Comparison of ENCODE assay signal across 27 cellular contexts in the genomic region with DNA sequence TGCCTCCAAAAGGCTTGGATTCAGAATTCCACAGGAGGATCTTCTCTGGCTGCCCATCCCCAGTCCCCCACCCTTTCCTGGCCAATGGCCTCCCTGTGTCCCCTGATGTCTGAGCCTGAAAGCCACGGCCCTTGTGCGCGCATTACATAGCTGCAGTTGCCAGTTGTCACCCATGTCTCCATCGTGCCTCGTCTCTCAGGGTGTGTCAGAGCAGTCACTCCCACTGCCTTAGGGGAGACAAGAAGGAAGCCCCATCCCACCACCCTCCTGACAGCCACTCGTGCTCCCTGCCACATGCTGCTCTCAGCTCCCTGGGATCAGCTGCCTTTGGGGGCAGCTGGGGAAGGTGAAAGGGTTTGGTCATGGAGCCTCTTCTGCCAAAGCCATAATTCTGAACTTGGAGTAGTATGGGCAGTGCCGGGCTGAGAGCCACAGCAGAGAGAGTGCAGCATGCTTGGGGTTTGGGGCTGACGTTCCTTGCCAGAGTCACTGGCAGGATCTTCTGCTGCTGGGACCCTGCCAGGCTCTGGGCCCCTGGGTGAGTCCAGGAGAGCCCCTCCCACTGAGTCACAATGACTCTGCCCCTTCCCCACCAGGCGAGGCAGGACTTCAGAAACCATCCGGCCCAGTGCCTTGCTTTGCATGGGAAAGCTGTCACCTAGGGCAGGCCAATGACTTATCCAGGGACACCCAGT.
"Had no signal": no experiment of that assay in that cellular context is flagged by ENCODE, and none has a peak within 500 bp of the region (broad histone marks: within the 10 kb centered on the region; RNA-seq: fewer than 3 reads in every experiment).

No MANE protein-coding gene starts in this region.

- H3K27me3 ChIP-seq: cardiac muscle cell, dorsolateral prefrontal cortex, neural progenitor cell, right lobe of liver, uterus had no signal

- H2AFZ ChIP-seq: neural progenitor cell had no signal

- H3K4me3 ChIP-seq: cardiac muscle cell, coronary artery, dorsolateral prefrontal cortex, neural progenitor cell, right lobe of liver, skin epidermis, thoracic aorta, uterus had no signal

- ATAC-seq: activated CD8-positive, alpha-beta T cell treated with anti-CD3 and anti-CD28 coated beads for 36 hours; activated T-cell treated with anti-CD3 and anti-CD28 coated beads, Interleukin-2, amount 50 U/mL, for 72 hours; natural killer cell; right lobe of liver; stimulated activated effector memory CD8-positive, alpha-beta T cell treated with anti-CD3 and anti-CD28 coated beads, Interleukin-12 subunit alpha, Interleukin-12 subunit beta, amount 100 ng/mL, for 72 hours; WTC11 had no signal

- H3K27ac ChIP-seq: cardiac muscle cell, coronary artery, dorsolateral prefrontal cortex, neural progenitor cell, right lobe of liver, skin epidermis, thoracic aorta, uterus had no signal

- H3K9me3 ChIP-seq: right lobe of liver, thoracic aorta, uterus had no signal

- H3K36me3 ChIP-seq: cardiac muscle cell, neural progenitor cell, right lobe of liver, thoracic aorta, uterus had no signal

- H3K4me1 ChIP-seq: neural progenitor cell, right lobe of liver, uterus had no signal

- H3K4me2 ChIP-seq: neural progenitor cell had no signal

- H3K9ac ChIP-seq: neural progenitor cell had no signal

- DNase-seq: activated CD4-positive, alpha-beta T cell treated with anti-CD3 and anti-CD28 coated beads for 1 hour; activated CD4-positive, alpha-beta T cell treated with anti-CD3 and anti-CD28 coated beads, Interleukin-2, amount 50 U/mL, for 1 hour; activated CD8-positive, alpha-beta T cell treated with anti-CD3 and anti-CD28 coated beads for 36 hours; activated naive CD4-positive, alpha-beta T cell; activated T-cell treated with anti-CD3 and anti-CD28 coated beads, Interleukin-2, amount 50 U/mL, for 72 hours; aorta; dorsolateral prefrontal cortex; effector memory CD4-positive, alpha-beta T cell; foreskin fibroblast; head of caudate nucleus; hypothalamus; immature natural killer cell; kidney; midbrain; natural killer cell; occipital lobe; right lobe of liver; stimulated activated CD4-positive, alpha-beta T cell treated with anti-CD3 and anti-CD28 coated beads, Interleukin-4, amount 100 ng/mL, for 24 hours; T-helper 2 cell; uterus had no signal
